19 cellular contexts compared by ENCODE assay signal in genomic region chr11:17609536-17610401, GRCh38.
A peak's percentile ranks its signal among the peaks of the same experiment; 100 is the strongest.
DNase-seq lines count a peak whose midpoint lies in the region; ATAC-seq and TF ChIP-seq lines count a peak whose summit lies in the region.
"Had no signal": no experiment of that assay in that cellular context is flagged by ENCODE, and none has a peak within 500 bp of the region (broad histone marks: within the 10 kb centered on the region; RNA-seq: fewer than 3 reads in every experiment).

No MANE protein-coding gene starts in this region.

- no peaks in the 10 kb centered on the region for H3K4me1 Mint-ChIP-seq in activated CD4-positive, alpha-beta T cell treated with anti-CD3 and anti-CD28 coated beads, Interleukin-2, amount 10 ng/mL, durations not matched to agents 7 days and 5 days
- no peaks in the 10 kb centered on the region for H3K4me1 Mint-ChIP-seq in osteocyte (ENCODE audit: unreplicated experiment)
- H3K4me1 Mint-ChIP-seq: CD8-positive, alpha-beta memory T cell had no signal

- H3K9me3 Mint-ChIP-seq in activated CD4-positive, alpha-beta T cell treated with anti-CD3 and anti-CD28 coated beads, Interleukin-2, amount 10 ng/mL, durations not matched to agents 7 days and 5 days = no peaks in the 10 kb centered on the region
- no peaks in the 10 kb centered on the region for H3K9me3 Mint-ChIP-seq in osteocyte (ENCODE audit: unreplicated experiment)
- H3K9me3 Mint-ChIP-seq: CD8-positive, alpha-beta memory T cell; HFFc6 had no signal

- H3K4me1 ChIP-seq in esophagus muscularis mucosa = no peaks in the 10 kb centered on the region

- TF ChIP-seq EP300 in esophagus muscularis mucosa (IDR thresholded peaks at IDR 0.05) = no peak

- no peak for ATAC-seq in GM18868 (IDR thresholded peaks at IDR 0.05; ENCODE audit: unreplicated experiment)
- ATAC-seq: HepG2 had no signal

- H3K4me3 ChIP-seq in esophagus muscularis mucosa = no peak overlapping the region

- H3K36me3 ChIP-seq in esophagus muscularis mucosa = no peaks in the 10 kb centered on the region

- intact Hi-C loops in esophagus muscularis mucosa (cut with DNase I) = no loop called here

- no peak overlapping the region for H3K27ac Mint-ChIP-seq in activated CD4-positive, alpha-beta T cell treated with anti-CD3 and anti-CD28 coated beads, Interleukin-2, amount 10 ng/mL, durations not matched to agents 7 days and 5 days
- no peak overlapping the region for H3K27ac Mint-ChIP-seq in osteocyte (ENCODE audit: unreplicated experiment)
- H3K27ac Mint-ChIP-seq: CD8-positive, alpha-beta memory T cell; HFFc6 had no signal

- POLR2A ChIA-PET in activated CD4-positive, alpha-beta T cell treated with anti-CD3 and anti-CD28 coated beads, Interleukin-2, amount 10 ng/mL, durations not matched to agents 7 days and 5 days (lab: Charles Lee) = no interaction called here

- 74% methylated on average over 12 of the region's 14 CpGs for WGBS in esophagus muscularis mucosa

- H3K27me3 ChIP-seq in esophagus muscularis mucosa = peaks cover 0 to 17% (median 0%) of the 10 kb centered on the region in 4 donors

- no peak for TF ChIP-seq CTCF in esophagus muscularis mucosa (IDR thresholded peaks at IDR 0.05)
- TF ChIP-seq CTCF in osteocyte (IDR thresholded peaks at IDR 0.05) = no peak

- TF ChIP-seq POLR2A in esophagus muscularis mucosa (IDR thresholded peaks at IDR 0.05; ENCODE audit: low read depth) = no peak

- DNase-seq in activated CD4-positive, alpha-beta T cell treated with anti-CD3 and anti-CD28 coated beads, Interleukin-2, amount 10 ng/mL, durations not matched to agents 7 days and 5 days = peak; percentile 3
- no peak for DNase-seq in activated CD4-positive, alpha-beta T cell treated with anti-CD3 and anti-CD28 coated beads, Interleukin-2, amount 50 U/mL, for 48 hours
- DNase-seq in D341Med (ENCODE audit: low spot score) (peak; percentile 21), esophagus muscularis mucosa (ENCODE audit: extremely low spot score) (peak; percentile 85), osteocyte (ENCODE audit: extremely low spot score, unreplicated experiment) (peak; percentile 80)
- no peak for DNase-seq in stimulated activated CD4-positive, alpha-beta T cell treated with anti-CD3 and anti-CD28 coated beads, Interleukin-15, amount 100 ng/mL, for 24 hours
- DNase-seq: C1 segment of cervical spinal cord; CD8-positive, alpha-beta memory T cell; DND-41; HFFc6; KBM-7; NCI-H1105; NCI-H1694; NCI-H510A; NCI-H774; RPMI8226; SHP77 treated with DMSO at 0.1 percent for 48 hours had no signal

- CTCF ChIA-PET in activated CD4-positive, alpha-beta T cell treated with anti-CD3 and anti-CD28 coated beads, Interleukin-2, amount 10 ng/mL, durations not matched to agents 7 days and 5 days (lab: Charles Lee) = no interaction called here

- no peaks in the 10 kb centered on the region for H3K9me3 ChIP-seq in esophagus muscularis mucosa

- no peak overlapping the region for H3K4me3 Mint-ChIP-seq in activated CD4-positive, alpha-beta T cell treated with anti-CD3 and anti-CD28 coated beads, Interleukin-2, amount 10 ng/mL, durations not matched to agents 7 days and 5 days
- H3K4me3 Mint-ChIP-seq in osteocyte (ENCODE audit: unreplicated experiment) = no peak overlapping the region
- H3K4me3 Mint-ChIP-seq: CD8-positive, alpha-beta memory T cell; HFFc6 had no signal

- H3K27ac ChIP-seq in esophagus muscularis mucosa (replicated peaks in 1 of 4) = no peak overlapping the region

- no peaks in the 10 kb centered on the region for H3K36me3 Mint-ChIP-seq in activated CD4-positive, alpha-beta T cell treated with anti-CD3 and anti-CD28 coated beads, Interleukin-2, amount 10 ng/mL, durations not matched to agents 7 days and 5 days (ENCODE audit: low read depth)
- no peaks in the 10 kb centered on the region for H3K36me3 Mint-ChIP-seq in osteocyte (ENCODE audit: unreplicated experiment)
- H3K36me3 Mint-ChIP-seq: CD8-positive, alpha-beta memory T cell had no signal

- peaks cover 2% of the 10 kb centered on the region for H3K27me3 Mint-ChIP-seq in activated CD4-positive, alpha-beta T cell treated with anti-CD3 and anti-CD28 coated beads, Interleukin-2, amount 10 ng/mL, durations not matched to agents 7 days and 5 days
- H3K27me3 Mint-ChIP-seq in osteocyte (ENCODE audit: unreplicated experiment) = peaks cover 3% of the 10 kb centered on the region

Comparison
In these comparisons a context has a peak if more than half of its experiments do, and no peak if none do; other contexts are left out.
1. DNase-seq: peak in activated CD4-positive, alpha-beta T cell treated with anti-CD3 and anti-CD28 coated beads, Interleukin-2, amount 10 ng/mL, durations not matched to agents 7 days and 5 days (single experiment), D341Med (single experiment), esophagus muscularis mucosa (single experiment) and osteocyte (single experiment); none in activated CD4-positive, alpha-beta T cell treated with anti-CD3 and anti-CD28 coated beads, Interleukin-2, amount 50 U/mL, for 48 hours (0 of 2) and stimulated activated CD4-positive, alpha-beta T cell treated with anti-CD3 and anti-CD28 coated beads, Interleukin-15, amount 100 ng/mL, for 24 hours (single experiment).